Comparison of ENCODE assay signal across 10 cellular contexts in the genomic region with DNA sequence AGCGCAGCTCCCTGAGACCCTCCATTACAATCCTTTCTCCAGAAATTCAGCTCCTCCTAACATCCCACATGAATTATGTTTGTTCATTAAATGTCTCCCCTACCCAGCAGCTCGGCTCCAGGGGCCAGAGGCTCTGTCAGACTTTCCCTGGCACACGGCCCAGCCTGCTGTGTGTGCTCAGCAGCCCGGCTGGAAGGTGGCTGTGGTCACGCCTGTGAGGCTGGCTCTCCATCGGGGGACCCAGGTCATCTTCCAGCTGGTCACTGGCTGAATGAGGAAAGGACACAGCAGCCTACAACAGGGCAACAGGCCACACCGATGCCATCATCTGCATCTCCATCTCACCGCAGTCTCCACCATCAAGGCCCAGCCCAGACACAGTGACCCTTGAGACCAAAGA.
DNase-seq lines count a peak whose midpoint lies in the region; ATAC-seq and TF ChIP-seq lines count a peak whose summit lies in the region.
"Had no signal": no experiment of that assay in that cellular context is flagged by ENCODE, and none has a peak within 500 bp of the region (broad histone marks: within the 10 kb centered on the region; RNA-seq: fewer than 3 reads in every experiment).

No MANE protein-coding gene starts in this region.

- TF ChIP-seq POLR2A in heart left ventricle (IDR thresholded peaks at IDR 0.05) (no peak), stomach (IDR thresholded peaks at IDR 0.05) (no peak)

- 55 to 62% (median 56%) methylated on average over 8 of the region's 8 CpGs for WGBS in heart left ventricle, 4 donors
- WGBS in stomach, 5 donors, result 34 to 57% (median 45%) methylated on average over 8 of the region's 8 CpGs

- no peak for TF ChIP-seq CTCF in heart left ventricle (IDR thresholded peaks at IDR 0.05)
- no peak for TF ChIP-seq CTCF in stomach (IDR thresholded peaks at IDR 0.05)

- ATAC-seq in heart left ventricle, result peak in 1 of 4 donors; percentile 35

- peaks cover 0 to 30% (median 7%) of the 10 kb centered on the region in 12 donors for H3K4me1 ChIP-seq in heart left ventricle
- peaks cover 0 to 11% (median 3%) of the 10 kb centered on the region in 4 donors for H3K4me1 ChIP-seq in stomach
- H3K4me1 ChIP-seq: adrenal gland had no signal

- DNase-seq in GM04504 (ENCODE audit: low read depth), result peak; percentile 42
- DNase-seq in NCI-H510A treated with DMSO at 0.1 percent for 48 hours (lab: John Stamatoyannopoulos, UW), result peak; percentile 49
- peak; percentile 43 to 85 (median 81) for DNase-seq in heart left ventricle
- DNase-seq in stomach, result peak; percentile 66
- DNase-seq in HuH-7.5 (ENCODE audit: low spot score), result no peak
- no peak for DNase-seq in activated gamma-delta T cell treated with Interleukin-2 at 50 U/mL for 16 hours
- DNase-seq in activated T-cell treated with anti-CD3 and anti-CD28 coated beads, Interleukin-2, amount 50 U/mL, for 1 hour, result no peak
- DNase-seq: nephron progenitor cell; NK-92 treated with Interleukin-12 subunit alpha and Interleukin-12 subunit beta, amount 100 ng/mL, for 24 hours had no signal

- H3K36me3 ChIP-seq in heart left ventricle (peaks cover 0 to 7% (median 0%) of the 10 kb centered on the region in 9 donors), stomach (peaks cover 0 to 24% (median 16%) of the 10 kb centered on the region in 4 donors)
- H3K36me3 ChIP-seq: adrenal gland had no signal

- peak overlapping the region in 1 of 12 donors; percentile 18 for H3K27ac ChIP-seq in heart left ventricle
- no peak overlapping the region for H3K27ac ChIP-seq in stomach
- H3K27ac ChIP-seq: adrenal gland had no signal

- intact Hi-C loops in heart left ventricle (cut with DNase I), result no loop called here
- intact Hi-C loops in stomach (cut with DNase I; ENCODE audit: low total_unique reads), result no loop called here

- no peaks in the 10 kb centered on the region for H3K9me3 ChIP-seq in heart left ventricle
- H3K9me3 ChIP-seq in stomach, result no peaks in the 10 kb centered on the region
- H3K9me3 ChIP-seq: adrenal gland had no signal

- no peak for TF ChIP-seq EP300 in stomach (IDR thresholded peaks at IDR 0.05)

- H3K27me3 ChIP-seq in heart left ventricle (no peaks in the 10 kb centered on the region), stomach (no peaks in the 10 kb centered on the region)
- H3K27me3 ChIP-seq: adrenal gland had no signal

- H3K4me3 ChIP-seq in heart left ventricle (no peak overlapping the region), stomach (no peak overlapping the region)
- H3K4me3 ChIP-seq: adrenal gland had no signal

Comparison
In these comparisons a context has a peak if more than half of its experiments do, and no peak if none do; other contexts are left out.
1. DNase-seq: peak in GM04504 (single experiment), NCI-H510A treated with DMSO at 0.1 percent for 48 hours (single experiment), heart left ventricle (5 of 5) and stomach (single experiment); none in HuH-7.5 (single experiment), activated gamma-delta T cell treated with Interleukin-2 at 50 U/mL for 16 hours (single experiment) and activated T-cell treated with anti-CD3 and anti-CD28 coated beads, Interleukin-2, amount 50 U/mL, for 1 hour (single experiment).